8 cellular contexts compared by ENCODE assay signal in the genomic region with DNA sequence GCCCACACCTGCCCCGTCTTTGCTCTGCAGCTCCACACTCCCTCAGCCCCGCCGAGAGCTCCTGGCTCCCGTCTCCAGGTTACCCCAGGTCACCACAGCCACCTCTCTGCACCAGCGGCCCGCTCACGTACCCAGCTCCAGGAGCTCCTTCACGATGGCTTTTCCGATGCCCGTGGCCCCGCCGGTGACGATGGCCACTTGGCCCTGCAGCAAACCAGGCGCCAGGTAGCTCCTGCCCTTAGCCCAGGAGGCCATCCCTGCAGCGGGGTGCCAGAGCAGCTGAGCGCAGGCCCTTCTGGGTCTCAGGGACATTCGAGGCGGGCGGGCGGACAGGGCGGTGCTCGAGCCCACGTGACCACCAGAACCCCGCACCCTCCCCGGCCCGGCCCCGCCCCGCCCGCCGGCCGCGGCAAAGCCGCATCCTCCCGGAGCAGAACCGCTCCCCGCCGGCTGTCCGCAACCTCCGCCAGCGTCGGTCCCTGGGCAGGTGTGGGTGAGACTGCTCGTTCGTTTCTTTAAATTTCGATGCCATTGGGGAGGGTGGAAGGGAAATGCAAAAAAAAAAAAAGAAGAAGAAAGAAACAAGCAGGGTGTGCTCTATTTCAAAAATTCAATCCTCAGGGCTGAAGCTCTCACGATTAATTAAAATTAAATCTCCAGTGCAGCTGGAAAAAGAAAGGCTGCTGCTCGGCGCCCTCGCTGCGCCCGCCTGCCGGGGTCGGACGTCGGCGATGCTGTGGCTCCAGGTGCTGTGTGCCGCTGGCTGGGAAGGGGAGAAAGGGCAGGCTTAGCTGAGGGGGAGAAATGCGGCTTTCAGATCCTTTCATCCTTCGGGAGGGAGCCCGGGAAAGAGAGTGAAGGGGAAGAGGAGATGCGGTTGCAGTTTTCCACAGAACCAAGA. TPM values are rescaled to one million over a fixed set of nuclear protein-coding genes. Genes with fewer than 3 reads are reported as not detected.
A peak's percentile ranks its signal among the peaks of the same experiment; 100 is the strongest.
DNase-seq lines count a peak whose midpoint lies in the region; ATAC-seq and TF ChIP-seq lines count a peak whose summit lies in the region.

Gene PECR (minus strand): TSS at position 323 of the 901 bp plus-strand sequence. CDS start 68 bp downstream, at position 255.
A gene with protein sequence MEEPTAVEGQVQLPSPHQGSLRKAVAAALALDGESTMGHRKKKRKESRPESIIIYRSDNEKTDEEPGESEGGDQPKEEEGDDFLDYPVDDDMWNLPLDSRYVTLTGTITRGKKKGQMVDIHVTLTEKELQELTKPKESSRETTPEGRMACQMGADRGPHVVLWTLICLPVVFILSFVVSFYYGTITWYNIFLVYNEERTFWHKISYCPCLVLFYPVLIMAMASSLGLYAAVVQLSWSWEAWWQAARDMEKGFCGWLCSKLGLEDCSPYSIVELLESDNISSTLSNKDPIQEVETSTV (plus strand): TSS at position 433 of the 901 bp plus-strand sequence. CDS start 14,045 bp downstream, outside the sequence.

- H3K4me3 ChIP-seq in AG04449 (ENCODE audit: low read depth, low read length), result peak within 1 kb of the TSS; percentile 87

- ATAC-seq in GM18870 (IDR thresholded peaks at IDR 0.05; ENCODE audit: unreplicated experiment), result peak; percentile 67
- ATAC-seq in HG03095 (IDR thresholded peaks at IDR 0.05; ENCODE audit: unreplicated experiment), result peak; percentile 93

- DNase-seq in AG04449 (ENCODE audit: low read depth, low spot score), result no peak
- peak; percentile 92 for DNase-seq in NCI-H2227 (lab: John Stamatoyannopoulos, UW; ENCODE audit: unreplicated experiment)
- DNase-seq in activated CD4-positive, alpha-beta T cell treated with anti-CD3 and anti-CD28 coated beads for 1 hour, result peak; percentile 59
- peak; percentile 96 for DNase-seq in cerebellum (ENCODE audit: low spot score)
- peak; percentile 41 to 78 (median 57) for DNase-seq in stimulated activated CD4-positive, alpha-beta T cell treated with anti-CD3 and anti-CD28 coated beads, Interleukin-1b, Interleukin-23, amount 100 ng/mL, for 24 hours (ENCODE audit: low read depth in 4 of 4, low spot score in 1 of 4)

- TF ChIP-seq CTCF in AG04449 (IDR thresholded peaks at IDR 0.05; ENCODE audit: insufficient read depth, low read length, missing control alignments), result no peak

- CTCF ChIA-PET in AG04449 (lab: Yijun Ruan, JAX), result interaction anchor here (1.0 to 1.3 kb wide), 2 partner anchors 33 to 48 kb away, joined by 3 to 5 read pairs; no protein-coding TSS in a partner anchor

- peak within 1 kb of the TSS; percentile 52 for H3K27ac ChIP-seq in layer of hippocampus (ENCODE audit: low read depth, low read length)

- no peaks in the 10 kb centered on the region for H3K27me3 ChIP-seq in layer of hippocampus (ENCODE audit: control insufficient read depth, insufficient read depth, low read length)

- POLR2A ChIA-PET in AG04449 (lab: Yijun Ruan, JAX), result interaction anchor here (0.7 kb wide), 1 partner anchor 112 kb away, joined by 3 read pairs; no protein-coding TSS in a partner anchor

RNA-seq across cellular contexts. Expression of gene PECR, which starts in this region (rescaled TPM):
- total RNA-seq in cerebellum, result 50.7 TPM

RNA-seq across cellular contexts. Expression of the second gene that starts in this region (rescaled TPM):
- 18.6 TPM for total RNA-seq in cerebellum
